Comparison of ENCODE assay signal across 1 cellular context in genomic region chr19:3413796-3414327, GRCh38.
TF ChIP-seq lines count a peak whose summit lies in the region.

No MANE protein-coding gene starts in this region.

TF ChIP-seq in HepG2, 621 proteins besides CTCF, POLR2A, EP300 and RAD21 (continued from another document and continues in another):
- no peak for TF ChIP-seq ZBTB40 (IDR thresholded peaks at IDR 0.05)
- no peak for TF ChIP-seq ZBTB40 (CRISPR knock-in tag; IDR thresholded peaks at IDR 0.05)
- no peak for TF ChIP-seq SP1 (IDR thresholded peaks at IDR 0.05)
- no peak for TF ChIP-seq SP1 (CRISPR knock-in tag; IDR thresholded peaks at IDR 0.05)
- TF ChIP-seq PCBP1 (IDR thresholded peaks at IDR 0.05; ENCODE audit: borderline replicate concordance, low read depth, low read length): no peak
- no peak for TF ChIP-seq REXO4 (CRISPR knock-in tag; IDR thresholded peaks at IDR 0.05; ENCODE audit: borderline replicate concordance)
- TF ChIP-seq ZNF124 (CRISPR knock-in tag; IDR thresholded peaks at IDR 0.05): 0 out of 2 replicates have a peak, but pooled peaks have one; percentile 40
- no peak for TF ChIP-seq PRDM10 (CRISPR knock-in tag; IDR thresholded peaks at IDR 0.05; ENCODE audit: low read depth)
- TF ChIP-seq ZNF337 (CRISPR knock-in tag; IDR thresholded peaks at IDR 0.05; ENCODE audit: borderline replicate concordance, low read depth): 0 out of 2 replicates have a peak, but pooled peaks have one; percentile 52
- TF ChIP-seq FOXP1 (IDR thresholded peaks at IDR 0.05): peak; percentile 51
- peak; percentile 86 for TF ChIP-seq FOXP1 (CRISPR knock-in tag; IDR thresholded peaks at IDR 0.05)
- TF ChIP-seq SKI (IDR thresholded peaks at IDR 0.05; ENCODE audit: partially characterized antibody): peak; percentile 99
- peak; percentile 100 for TF ChIP-seq ZNF770 (CRISPR knock-in tag; IDR thresholded peaks at IDR 0.05)
- TF ChIP-seq PHF20 (CRISPR knock-in tag; IDR thresholded peaks at IDR 0.05): no peak
- peak; percentile 90; the same call in 1 of the 2 replicates for TF ChIP-seq ZNF503 (CRISPR knock-in tag; IDR thresholded peaks at IDR 0.05)
- TF ChIP-seq CBX1 (IDR thresholded peaks at IDR 0.05; ENCODE audit: low read depth): no peak
- TF ChIP-seq SPEN (CRISPR knock-in tag; IDR thresholded peaks at IDR 0.05; ENCODE audit: low read depth): peak; percentile 45
- no peak for TF ChIP-seq AGO1 (IDR thresholded peaks at IDR 0.05; ENCODE audit: low read depth, low read length, poor library complexity, severe bottlenecking)
- no peak for TF ChIP-seq ZFP82 (CRISPR knock-in tag; IDR thresholded peaks at IDR 0.05; ENCODE audit: borderline replicate concordance)
- peak; percentile 83 for TF ChIP-seq ZNF609 (CRISPR knock-in tag; IDR thresholded peaks at IDR 0.05; ENCODE audit: borderline replicate concordance)
- no peak for TF ChIP-seq NFRKB (IDR thresholded peaks at IDR 0.05)
- no peak for TF ChIP-seq PRDM4 (CRISPR knock-in tag; IDR thresholded peaks at IDR 0.05; ENCODE audit: borderline replicate concordance)
- no peak for TF ChIP-seq ZNF251 (CRISPR knock-in tag; IDR thresholded peaks at IDR 0.05)
- 0 out of 2 replicates have a peak, but pooled peaks have one; percentile 2 for TF ChIP-seq USF2 (IDR thresholded peaks at IDR 0.05; ENCODE audit: low read depth, low read length)
- no peak; the same call in 1 of the 2 replicates for TF ChIP-seq USF2 (CRISPR knock-in tag; IDR thresholded peaks at IDR 0.05; ENCODE audit: borderline replicate concordance)
- TF ChIP-seq ZNF354B (CRISPR knock-in tag; IDR thresholded peaks at IDR 0.05): no peak
